8 cellular contexts compared by ENCODE assay signal in the genomic region with DNA sequence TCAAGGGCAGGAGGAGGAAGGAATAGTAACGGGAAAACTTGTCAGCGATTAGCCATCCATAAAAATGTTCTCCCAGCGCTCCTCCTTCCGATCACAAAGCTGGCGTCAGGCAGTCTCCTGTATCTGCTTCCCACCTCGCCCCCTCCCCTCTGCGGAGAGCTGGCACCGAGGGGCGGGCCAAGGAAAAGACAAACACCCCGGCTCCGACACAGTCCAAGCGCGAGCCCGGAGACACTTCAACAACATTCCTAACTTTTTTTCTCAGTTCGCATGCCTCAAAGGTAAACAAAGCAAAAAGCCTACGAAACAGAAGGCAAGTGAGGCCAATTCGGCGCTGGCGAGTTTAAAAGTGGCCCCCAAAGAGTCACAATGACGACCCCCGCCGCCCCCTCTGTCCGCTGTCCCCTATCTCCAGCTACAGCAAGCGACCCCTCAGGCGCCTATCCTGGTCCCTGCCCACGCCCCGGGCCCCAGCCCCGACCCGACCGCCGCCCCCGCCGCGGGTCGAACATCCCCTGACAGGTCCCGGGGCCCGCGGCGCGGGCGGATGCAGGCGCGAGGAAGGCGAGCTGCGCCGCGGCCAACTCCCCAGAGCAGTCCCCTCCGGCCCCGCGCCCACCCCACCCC. TPM values are rescaled to one million over a fixed set of nuclear protein-coding genes. Genes with fewer than 3 reads are reported as not detected.
DNase-seq lines count a peak whose midpoint lies in the region; ATAC-seq and TF ChIP-seq lines count a peak whose summit lies in the region.

No MANE protein-coding gene starts in this region.

- H3K9me2 ChIP-seq in OCI-LY1 (ENCODE audit: low read depth, low read length), result no peaks in the 10 kb centered on the region

- no peaks in the 10 kb centered on the region for H3K27me3 ChIP-seq in OCI-LY1 (ENCODE audit: insufficient read depth, low read length)
- peaks cover 5% of the 10 kb centered on the region for H3K27me3 ChIP-seq in lower lobe of right lung (ENCODE audit: low read depth)
- no peaks in the 10 kb centered on the region for H3K27me3 ChIP-seq in tibial artery

- no peak overlapping the region for H2AFZ ChIP-seq in OCI-LY1 (ENCODE audit: low read length)

- H3F3A ChIP-seq in OCI-LY1 (ENCODE audit: insufficient read depth, low read length), result no peaks in the 10 kb centered on the region

- ATAC-seq in HG02759 (IDR thresholded peaks at IDR 0.05; ENCODE audit: unreplicated experiment) (peak; percentile 37), lower lobe of right lung (peak; percentile 82 to 83), GM18520 (IDR thresholded peaks at IDR 0.05; ENCODE audit: unreplicated experiment) (no peak)

- DNase-seq in EL (peak; percentile 44), dermis blood vessel endothelial cell (peak; percentile 65), lower lobe of right lung (peak; percentile 67), tibial artery (peak; percentile 66 to 79), SW480 (ENCODE audit: low spot score) (no peak)

- H3K4me1 ChIP-seq in OCI-LY1 (ENCODE audit: insufficient read depth, low read length, severe bottlenecking) (no peaks in the 10 kb centered on the region), lower lobe of right lung (peaks cover 7% of the 10 kb centered on the region), tibial artery (peaks cover 0 to 48% (median 15%) of the 10 kb centered on the region in 4 donors)

- H3K27ac ChIP-seq in OCI-LY1 (ENCODE audit: low read depth, low read length, poor library complexity, severe bottlenecking) (no peak overlapping the region), lower lobe of right lung (peak overlapping the region; percentile 72), tibial artery (peak overlapping the region; percentile 79 to 97)

- peak overlapping the region; percentile 16 for H3K4me3 ChIP-seq in OCI-LY1 (ENCODE audit: low read depth, low read length, poor library complexity, severe bottlenecking)
- peak overlapping the region; percentile 62 for H3K4me3 ChIP-seq in lower lobe of right lung
- H3K4me3 ChIP-seq in tibial artery, result peak overlapping the region; percentile 68 to 92

- H3K79me2 ChIP-seq in OCI-LY1 (ENCODE audit: insufficient read depth, low read length), result no peaks in the 10 kb centered on the region

- H3K36me3 ChIP-seq in OCI-LY1 (ENCODE audit: insufficient read depth, low read length) (no peaks in the 10 kb centered on the region), lower lobe of right lung (no peaks in the 10 kb centered on the region), tibial artery (no peaks in the 10 kb centered on the region)

- no peaks in the 10 kb centered on the region for H4K20me1 ChIP-seq in OCI-LY1 (ENCODE audit: insufficient read depth, low read length)

- peak overlapping the region; percentile 23; the same call in 1 of the 2 replicates for H3K4me2 ChIP-seq in OCI-LY1 (ENCODE audit: low read length)

- TF ChIP-seq CTCF in OCI-LY1 (IDR thresholded peaks at IDR 0.05; ENCODE audit: low read length), result no peak
- no peak for TF ChIP-seq CTCF in lower lobe of right lung (IDR thresholded peaks at IDR 0.05)
- no peak for TF ChIP-seq CTCF in tibial artery (IDR thresholded peaks at IDR 0.05)

- intact Hi-C loops in lower lobe of right lung (cut with DNase I), result no loop called here
- intact Hi-C loops in tibial artery (cut with DNase I; ENCODE audit: low total_unique reads), result no loop called here

- no peak overlapping the region for H3K9ac ChIP-seq in OCI-LY1 (ENCODE audit: low read length)

- H3K9me3 ChIP-seq in OCI-LY1 (ENCODE audit: low read length) (no peaks in the 10 kb centered on the region), lower lobe of right lung (no peaks in the 10 kb centered on the region), tibial artery (no peaks in the 10 kb centered on the region)

RNA-seq across cellular contexts. Expression of gene SMAD9, which starts 0.7 kb away (rescaled TPM):
- total RNA-seq in dermis blood vessel endothelial cell, result 11.1 and 24.9 TPM in 2 replicates
- total RNA-seq in lower lobe of right lung, result 17.6 TPM

Comparison
In these comparisons a context has a peak if more than half of its experiments do, and no peak if none do; other contexts are left out.
1. H3K4me3 ChIP-seq: peak in every context shown above with its lines; median percentile 80 in tibial artery; 62 in lower lobe of right lung; 16 in OCI-LY1.